Comparison of ENCODE assay signal across 8 cellular contexts in the genomic region with DNA sequence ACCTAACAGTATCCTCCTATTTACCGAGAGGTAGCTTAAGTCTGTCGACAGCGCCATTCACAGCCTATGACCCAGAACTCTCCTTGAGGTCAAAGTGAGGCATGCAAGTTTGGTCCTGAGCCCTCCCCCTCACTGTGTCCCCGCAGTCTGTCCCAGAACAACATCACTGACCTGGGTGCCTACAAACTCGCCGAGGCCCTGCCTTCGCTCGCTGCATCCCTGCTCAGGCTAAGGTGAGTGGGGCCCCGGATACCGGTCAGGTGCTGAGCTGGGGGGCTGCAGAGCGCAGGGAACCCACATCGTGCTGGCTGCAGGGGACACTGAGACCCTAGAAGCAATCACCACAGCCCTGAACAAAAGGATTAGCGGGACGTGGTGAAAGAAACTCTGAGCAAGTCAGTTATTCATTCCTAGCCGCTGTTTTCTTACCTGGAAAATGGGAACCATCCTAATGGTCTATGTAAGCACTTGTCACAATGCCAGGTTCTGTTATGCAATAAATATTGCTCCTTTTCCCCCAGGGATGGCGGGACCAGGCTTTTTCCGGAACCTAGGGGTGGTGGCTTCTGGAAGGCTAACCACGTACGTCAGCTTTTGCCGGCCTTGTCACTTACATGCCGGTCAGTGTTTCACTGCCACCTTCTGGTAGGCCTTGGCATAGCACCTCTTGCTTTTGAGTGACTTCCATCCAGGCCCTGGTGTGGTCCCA. TPM values are rescaled to one million over a fixed set of nuclear protein-coding genes. Genes with fewer than 3 reads are reported as not detected.
DNase-seq lines count a peak whose midpoint lies in the region; ATAC-seq and TF ChIP-seq lines count a peak whose summit lies in the region.

No MANE protein-coding gene starts in this region.

- H3K4me3 Mint-ChIP-seq in dendritic cell treated with granulocyte-macrophage colony-stimulating factor and Interleukin-4, amounts not matched to agents 40 ng/mL and 50 ng/mL, for 4 days, result no peak overlapping the region

- peak; percentile 78 for DNase-seq in DMS114 treated with DMSO at 0.1 percent for 48 hours (lab: John Stamatoyannopoulos, UW; ENCODE audit: unreplicated experiment)
- DNase-seq in NCI-H510A treated with DMSO at 0.1 percent for 48 hours (lab: John Stamatoyannopoulos, UW), result peak; percentile 76
- peak; percentile 92 for DNase-seq in activated CD4-positive, alpha-beta T cell treated with anti-CD3 and anti-CD28 coated beads for 48 hours
- peak; percentile 96 to 99 for DNase-seq in lower leg skin (ENCODE audit: low spot score in 2 of 2)
- DNase-seq in stimulated activated CD4-positive, alpha-beta T cell treated with anti-CD3 and anti-CD28 coated beads, Interleukin-4, amount 100 ng/mL, for 4 hours, result peak; percentile 70 to 79

- peaks cover 100% of the 10 kb centered on the region for H3K36me3 Mint-ChIP-seq in dendritic cell treated with granulocyte-macrophage colony-stimulating factor and Interleukin-4, amounts not matched to agents 40 ng/mL and 50 ng/mL, for 4 days (ENCODE audit: low read depth)

- ATAC-seq in HG02981 (IDR thresholded peaks at IDR 0.05; ENCODE audit: unreplicated experiment), result peak; percentile 72
- ATAC-seq in HG02763 (IDR thresholded peaks at IDR 0.05; ENCODE audit: unreplicated experiment), result no peak

- peak in 1 of 3 donors; percentile 94 for TF ChIP-seq CTCF in lower leg skin (IDR thresholded peaks at IDR 0.05)

- 45 to 47% methylated on average over 16 to 21 of the region's 21 CpGs for WGBS in lower leg skin, 2 donors

- no peaks in the 10 kb centered on the region for H3K27me3 Mint-ChIP-seq in dendritic cell treated with granulocyte-macrophage colony-stimulating factor and Interleukin-4, amounts not matched to agents 40 ng/mL and 50 ng/mL, for 4 days

- no peak for TF ChIP-seq POLR2A in lower leg skin (IDR thresholded peaks at IDR 0.05)

- intact Hi-C loops in dendritic cell treated with granulocyte-macrophage colony-stimulating factor and Interleukin-4, amounts not matched to agents 40 ng/mL and 50 ng/mL, for 4 days (cut with micrococcal nuclease), result loop anchor here (5.0 kb wide), 1 partner anchor 166 kb away; no protein-coding TSS in a partner anchor
- intact Hi-C loops in lower leg skin (cut with DNase I; ENCODE audit: low total_unique reads), result no loop called here

- H3K4me1 Mint-ChIP-seq in dendritic cell treated with granulocyte-macrophage colony-stimulating factor and Interleukin-4, amounts not matched to agents 40 ng/mL and 50 ng/mL, for 4 days (ENCODE audit: low read depth), result peaks cover 85% of the 10 kb centered on the region

- peak overlapping the region; percentile 87 for H3K27ac Mint-ChIP-seq in dendritic cell treated with granulocyte-macrophage colony-stimulating factor and Interleukin-4, amounts not matched to agents 40 ng/mL and 50 ng/mL, for 4 days

- H3K4me3 ChIP-seq in lower leg skin (ENCODE audit: low read depth, poor library complexity, severe bottlenecking), result no peak overlapping the region

- H3K9me3 Mint-ChIP-seq in dendritic cell treated with granulocyte-macrophage colony-stimulating factor and Interleukin-4, amounts not matched to agents 40 ng/mL and 50 ng/mL, for 4 days, result no peaks in the 10 kb centered on the region

RNA-seq across cellular contexts. Expression of gene DEXI, which starts 23.8 kb away (rescaled TPM):
- 10 to 100 TPM; 38.1 to 63.6 (median 58.9) TPM for total RNA-seq in lower leg skin

RNA-seq across cellular contexts. Expression of gene CLEC16A, which starts 25.9 kb away (rescaled TPM):
- total RNA-seq in lower leg skin, result 10 to 100 TPM; 26.8 to 30.0 (median 29.5) TPM

RNA-seq across cellular contexts. Expression of gene CIITA, which starts 41.4 kb away (rescaled TPM):
- 10 to 100 TPM; 14.0 to 20.1 (median 17.9) TPM for total RNA-seq in lower leg skin
